19 cellular contexts compared by ENCODE assay signal in genomic region chr2:224966663-224967062, GRCh38.
DNase-seq lines count a peak whose midpoint lies in the region; ATAC-seq and TF ChIP-seq lines count a peak whose summit lies in the region.
"Had no signal": no experiment of that assay in that cellular context is flagged by ENCODE, and none has a peak within 500 bp of the region (broad histone marks: within the 10 kb centered on the region; RNA-seq: fewer than 3 reads in every experiment).

No MANE protein-coding gene starts in this region.

- peaks cover 32% of the 10 kb centered on the region for H3K4me1 ChIP-seq in CD8-positive, alpha-beta T cell (ENCODE audit: insufficient read depth, low read length)
- H3K4me1 ChIP-seq in mucosa of rectum (ENCODE audit: control insufficient read depth in 2 of 2, insufficient read depth in 2 of 2, low read length in 2 of 2): peaks cover 9 to 27% of the 10 kb centered on the region in 2 donors

- H3K36me3 ChIP-seq in CD8-positive, alpha-beta T cell (ENCODE audit: insufficient read depth, low read length): no peaks in the 10 kb centered on the region
- H3K36me3 ChIP-seq in mucosa of rectum (ENCODE audit: control insufficient read depth in 2 of 2, insufficient read depth in 2 of 2, low read length in 2 of 2): no peaks in the 10 kb centered on the region
- H3K36me3 ChIP-seq: Peyer's patch had no signal

- POLR2A ChIA-PET in CD8-positive, alpha-beta T cell (lab: Charles Lee): no interaction called here

- peaks cover 66% of the 10 kb centered on the region for H3K4me1 Mint-ChIP-seq in CD8-positive, alpha-beta T cell (ENCODE audit: low read depth)

- CTCF ChIA-PET in CD8-positive, alpha-beta T cell (lab: Charles Lee): no interaction called here

- no peaks in the 10 kb centered on the region for H3K27me3 ChIP-seq in CD8-positive, alpha-beta T cell (ENCODE audit: insufficient read depth, low read length)
- H3K27me3 ChIP-seq in mucosa of rectum (ENCODE audit: control insufficient read depth in 2 of 2, insufficient read depth in 2 of 2, low read length in 2 of 2): no peaks in the 10 kb centered on the region
- H3K27me3 ChIP-seq: BLaER1, Peyer's patch had no signal

- intact Hi-C loops in CD8-positive, alpha-beta T cell (cut with DNase I, micrococcal nuclease): no loop called here

- H3K27me3 Mint-ChIP-seq in CD8-positive, alpha-beta T cell (ENCODE audit: low read depth): no peaks in the 10 kb centered on the region
- H3K27me3 Mint-ChIP-seq: CD8-positive, alpha-beta memory T cell had no signal

- ATAC-seq in CD8-positive, alpha-beta T cell: no peak
- ATAC-seq: A549 had no signal

- H3K27ac Mint-ChIP-seq in CD8-positive, alpha-beta T cell: peak overlapping the region; percentile 60
- H3K27ac Mint-ChIP-seq: CD8-positive, alpha-beta memory T cell had no signal

- no peak overlapping the region for H3K4me3 ChIP-seq in CD8-positive, alpha-beta T cell (ENCODE audit: low read depth, low read length)
- H3K4me3 ChIP-seq in mucosa of rectum (ENCODE audit: low read length in 2 of 2): peak overlapping the region in 1 of 2 donors; percentile 55
- H3K4me3 ChIP-seq: A549, BLaER1 had no signal

- no peak for TF ChIP-seq CTCF in CD8-positive, alpha-beta T cell (IDR thresholded peaks at IDR 0.05)

- H3K9ac ChIP-seq in mucosa of rectum (ENCODE audit: low read depth in 1 of 2, low read length in 2 of 2): no peak overlapping the region
- H3K9ac ChIP-seq: BLaER1 had no signal

- no peak overlapping the region for H3K4me3 Mint-ChIP-seq in CD8-positive, alpha-beta T cell
- H3K4me3 Mint-ChIP-seq: CD8-positive, alpha-beta memory T cell had no signal

- peaks cover 16% of the 10 kb centered on the region for H3K36me3 Mint-ChIP-seq in CD8-positive, alpha-beta T cell

- no peak for DNase-seq in CD8-positive, alpha-beta T cell
- peak; percentile 23 for DNase-seq in NCI-H1092 (lab: John Stamatoyannopoulos, UW)
- peak; percentile 74 for DNase-seq in NCI-H748 (lab: John Stamatoyannopoulos, UW; ENCODE audit: unreplicated experiment)
- DNase-seq in amygdala (lab: John Stamatoyannopoulos, UW): no peak
- no peak for DNase-seq in SKM-1 treated with dmso at 0.1 percent for 144 hours (lab: John Stamatoyannopoulos, UW; ENCODE audit: unreplicated experiment)
- DNase-seq in caudate nucleus (lab: John Stamatoyannopoulos, UW): no peak
- DNase-seq: CD8-positive, alpha-beta memory T cell; DMS79; KG1; MV-4-11; NCI-H1436 treated with DMSO at 0.1 percent for 48 hours; NCI-H2081 treated with DMSO at 0.1 percent for 48 hours; NCI-H226; NCI-H526; NK-92 treated with Interleukin-12 subunit alpha and Interleukin-12 subunit beta, amount 100 ng/mL, for 24 hours; Peyer's patch had no signal

- H3K9me3 Mint-ChIP-seq in CD8-positive, alpha-beta T cell: no peaks in the 10 kb centered on the region
- H3K9me3 Mint-ChIP-seq: CD8-positive, alpha-beta memory T cell had no signal

- H3K9me3 ChIP-seq in CD8-positive, alpha-beta T cell (ENCODE audit: low read length): no peaks in the 10 kb centered on the region
- no peaks in the 10 kb centered on the region for H3K9me3 ChIP-seq in mucosa of rectum (ENCODE audit: control insufficient read depth in 2 of 2, low read length in 2 of 2)
- H3K9me3 ChIP-seq: A549, BLaER1, Peyer's patch had no signal

- H3K27ac ChIP-seq in CD8-positive, alpha-beta T cell (ENCODE audit: low read depth, low read length): no peak overlapping the region
- peak overlapping the region; percentile 23 to 46 for H3K27ac ChIP-seq in mucosa of rectum (ENCODE audit: low read depth in 2 of 2, low read length in 2 of 2)
- H3K27ac ChIP-seq in caudate nucleus (ENCODE audit: low read depth, low read length): no peak overlapping the region
- H3K27ac ChIP-seq: A549, BLaER1 had no signal

Comparison
In these comparisons a context has a peak if more than half of its experiments do, and no peak if none do; other contexts are left out.
1. DNase-seq: peak in NCI-H1092 (single experiment) and NCI-H748 (single experiment); none in CD8-positive, alpha-beta T cell (0 of 7), amygdala (0 of 56), SKM-1 treated with dmso at 0.1 percent for 144 hours (single experiment) and caudate nucleus (0 of 61).
2. H3K27ac ChIP-seq: peak in mucosa of rectum (2 of 2); none in CD8-positive, alpha-beta T cell (single experiment) and caudate nucleus (single experiment).